Comparison of ENCODE assay signal across 15 cellular contexts in genomic region chr6:42086046-42086664, GRCh38. TPM values are rescaled to one million over a fixed set of nuclear protein-coding genes. Genes with fewer than 3 reads are reported as not detected.
DNase-seq lines count a peak whose midpoint lies in the region; ATAC-seq, FAIRE-seq and TF ChIP-seq lines count a peak whose summit lies in the region.
"Had no signal": no experiment of that assay in that cellular context is flagged by ENCODE, and none has a peak within 500 bp of the region (broad histone marks: within the 10 kb centered on the region; RNA-seq: fewer than 3 reads in every experiment).

No MANE protein-coding gene starts in this region.

- H3K79me2 ChIP-seq in keratinocyte (ENCODE audit: control insufficient read depth, insufficient read depth, low read length) (no peaks in the 10 kb centered on the region), MM.1S (ENCODE audit: low read length) (no peaks in the 10 kb centered on the region)

- ATAC-seq in Right ventricle myocardium inferior (peak; percentile 46), aorta (ENCODE audit: low FRiP score) (peak; percentile 54)
- ATAC-seq: effector memory CD8-positive, alpha-beta T cell had no signal

- CTCF ChIA-PET in activated CD4-positive, alpha-beta memory T cell treated with anti-CD3 and anti-CD28 coated beads, Interleukin-2, amount 10 ng/mL, durations not matched to agents 7 days and 5 days (lab: Charles Lee) = interaction anchor here (1.1 to 3.1 kb wide), 3 partner anchors 10 to 18 kb away, joined by 3 to 18 read pairs (median 4); no protein-coding TSS in a partner anchor

- 39 to 53% methylated on average over 12 of the region's 12 CpGs for WGBS in aorta, 2 donors

- H3K27me3 ChIP-seq in keratinocyte (ENCODE audit: control insufficient read depth, extremely low read depth, insufficient read depth, low read length) (no peaks in the 10 kb centered on the region), aorta (ENCODE audit: control insufficient read depth in 1 of 2, insufficient read depth in 2 of 2, low read length in 1 of 2) (no peaks in the 10 kb centered on the region), MM.1S (replicated peaks; ENCODE audit: insufficient read depth, low read length) (no peaks in the 10 kb centered on the region)
- H3K27me3 ChIP-seq: BLaER1 had no signal

- POLR2A ChIA-PET in activated CD4-positive, alpha-beta memory T cell treated with anti-CD3 and anti-CD28 coated beads, Interleukin-2, amount 10 ng/mL, durations not matched to agents 7 days and 5 days (lab: Charles Lee) = no interaction called here

- H3K27ac Mint-ChIP-seq in activated CD4-positive, alpha-beta memory T cell treated with anti-CD3 and anti-CD28 coated beads, Interleukin-2, amount 10 ng/mL, durations not matched to agents 7 days and 5 days = no peak overlapping the region
- H3K27ac Mint-ChIP-seq: activated CD4-positive, alpha-beta memory T cell treated with anti-CD3 and anti-CD28 coated beads for 36 hours had no signal

- no peaks in the 10 kb centered on the region for H3K4me1 Mint-ChIP-seq in activated CD4-positive, alpha-beta memory T cell treated with anti-CD3 and anti-CD28 coated beads, Interleukin-2, amount 10 ng/mL, durations not matched to agents 7 days and 5 days

- dilution Hi-C loops in keratinocyte (cut with MboI; ENCODE audit: extremely low pct_ligation_motif_present, low sequenced_read_pairs) = no loop called here

- H3K4me2 ChIP-seq in keratinocyte (ENCODE audit: control insufficient read depth, extremely low read depth, insufficient read depth, low read depth, low read length) = no peak overlapping the region
- no peak overlapping the region for H3K4me2 ChIP-seq in MM.1S (ENCODE audit: low read depth, low read length)
- H3K4me2 ChIP-seq: BLaER1 had no signal

- peak; percentile 3 to 37 (median 16) for TF ChIP-seq CTCF in keratinocyte (optimal IDR thresholded peaks at IDR 0.05 in 1 of 3, IDR thresholded peaks at IDR 0.05 in 1 of 3, conservative IDR thresholded peaks at IDR 0.05 in 1 of 3; ENCODE audit: extremely low read depth in 1 of 3, insufficient read depth in 2 of 3, low read length in 3 of 3)
- no peak for TF ChIP-seq CTCF in MM.1S (IDR thresholded peaks at IDR 0.05; ENCODE audit: low read length)

- peaks cover 11% of the 10 kb centered on the region for H3K36me3 Mint-ChIP-seq in activated CD4-positive, alpha-beta memory T cell treated with anti-CD3 and anti-CD28 coated beads, Interleukin-2, amount 10 ng/mL, durations not matched to agents 7 days and 5 days (ENCODE audit: low read depth)

- no peaks in the 10 kb centered on the region for H3K9me1 ChIP-seq in keratinocyte (ENCODE audit: control insufficient read depth, extremely low read depth, insufficient read depth, low read length)

- H3K27ac ChIP-seq in keratinocyte (ENCODE audit: control insufficient read depth, insufficient read depth, low read length) (no peak overlapping the region), aorta (ENCODE audit: low read depth in 1 of 2, low read length in 2 of 2) (no peak overlapping the region), MM.1S (ENCODE audit: low read length) (no peak overlapping the region)
- H3K27ac ChIP-seq: BLaER1 had no signal

- H3K4me1 ChIP-seq in keratinocyte (ENCODE audit: control insufficient read depth, extremely low read depth, insufficient read depth, low read length) (peaks cover 13% of the 10 kb centered on the region), aorta (ENCODE audit: control insufficient read depth in 1 of 2, insufficient read depth in 2 of 2, low read length in 2 of 2) (no peaks in the 10 kb centered on the region), MM.1S (ENCODE audit: low read length) (no peaks in the 10 kb centered on the region)
- H3K4me1 ChIP-seq: BLaER1 had no signal

- no peaks in the 10 kb centered on the region for H3F3A ChIP-seq in MM.1S (ENCODE audit: insufficient read depth, low read length)

- no peak overlapping the region for H3K4me3 ChIP-seq in keratinocyte (ENCODE audit: control insufficient read depth in 2 of 3, extremely low read depth in 1 of 3, insufficient read depth in 2 of 3, low read depth in 1 of 3, low read length in 3 of 3)
- H3K4me3 ChIP-seq in aorta (ENCODE audit: low read length in 2 of 2) = no peak overlapping the region
- H3K4me3 ChIP-seq in MM.1S (ENCODE audit: low read length) = no peak overlapping the region
- H3K4me3 ChIP-seq: BLaER1 had no signal

- FAIRE-seq in keratinocyte (lab: Jason Lieb, UNC) = no peak

- H2AFZ ChIP-seq in keratinocyte (ENCODE audit: control insufficient read depth, low read length) = no peak overlapping the region
- H2AFZ ChIP-seq in MM.1S (ENCODE audit: low read length) = no peak overlapping the region

- DNase-seq in Right ventricle myocardium inferior (ENCODE audit: missing footprints) (no peak), cardiac septum (ENCODE audit: low spot score) (no peak), dermis blood vessel endothelial cell (peak; percentile 69), keratinocyte (ENCODE audit: low read depth, low spot score) (no peak), aorta (no peak), T-helper 1 cell (no peak), MM.1S (no peak)
- no peak for DNase-seq in activated CD4-positive, alpha-beta memory T cell treated with anti-CD3 and anti-CD28 coated beads, Interleukin-2, amount 10 ng/mL, durations not matched to agents 7 days and 5 days
- DNase-seq: activated CD4-positive, alpha-beta memory T cell treated with anti-CD3 and anti-CD28 coated beads for 36 hours; activated naive CD4-positive, alpha-beta T cell treated with anti-CD3 and anti-CD28 coated beads, Interleukin-2, amount 50 U/mL, for 16 hours; effector memory CD8-positive, alpha-beta T cell; NCI-H1048; NCI-H774; stimulated activated naive CD4-positive, alpha-beta T cell treated with Interleukin-2 at 50 U/mL for 16 hours had no signal

- H3K9me2 ChIP-seq in MM.1S (replicated peaks; ENCODE audit: insufficient read depth, low read length) = no peaks in the 10 kb centered on the region

- H3K4me3 Mint-ChIP-seq in activated CD4-positive, alpha-beta memory T cell treated with anti-CD3 and anti-CD28 coated beads, Interleukin-2, amount 10 ng/mL, durations not matched to agents 7 days and 5 days = no peak overlapping the region
- H3K4me3 Mint-ChIP-seq: activated CD4-positive, alpha-beta memory T cell treated with anti-CD3 and anti-CD28 coated beads for 36 hours; effector memory CD8-positive, alpha-beta T cell had no signal

- no peaks in the 10 kb centered on the region for H3K9me3 Mint-ChIP-seq in activated CD4-positive, alpha-beta memory T cell treated with anti-CD3 and anti-CD28 coated beads, Interleukin-2, amount 10 ng/mL, durations not matched to agents 7 days and 5 days
- H3K9me3 Mint-ChIP-seq: activated CD4-positive, alpha-beta memory T cell treated with anti-CD3 and anti-CD28 coated beads for 36 hours; effector memory CD8-positive, alpha-beta T cell had no signal

- no peaks in the 10 kb centered on the region for H3K9me3 ChIP-seq in keratinocyte (ENCODE audit: control insufficient read depth, low read depth, low read length)
- no peaks in the 10 kb centered on the region for H3K9me3 ChIP-seq in aorta (ENCODE audit: control insufficient read depth, low read length)
- no peaks in the 10 kb centered on the region for H3K9me3 ChIP-seq in MM.1S (replicated peaks; ENCODE audit: insufficient read depth, low read length)
- H3K9me3 ChIP-seq: BLaER1 had no signal

- intact Hi-C loops in Right ventricle myocardium inferior (cut with DNase I) = no loop called here
- intact Hi-C loops in cardiac septum (cut with DNase I) = loop anchor here (1.0 kb wide), 1 partner anchor 18 kb away; no protein-coding TSS in a partner anchor
- intact Hi-C loops in aorta (cut with DNase I) = no loop called here

- H3K9ac ChIP-seq in keratinocyte (ENCODE audit: control insufficient read depth, extremely low read depth, insufficient read depth, low read length) = no peak overlapping the region
- H3K9ac ChIP-seq in MM.1S (ENCODE audit: low read length) = no peak overlapping the region
- H3K9ac ChIP-seq: BLaER1 had no signal

- H3K27me3 Mint-ChIP-seq in activated CD4-positive, alpha-beta memory T cell treated with anti-CD3 and anti-CD28 coated beads, Interleukin-2, amount 10 ng/mL, durations not matched to agents 7 days and 5 days = no peaks in the 10 kb centered on the region
- H3K27me3 Mint-ChIP-seq: activated CD4-positive, alpha-beta memory T cell treated with anti-CD3 and anti-CD28 coated beads for 36 hours; effector memory CD8-positive, alpha-beta T cell had no signal

- H4K20me1 ChIP-seq in keratinocyte (ENCODE audit: control insufficient read depth, extremely low read depth, insufficient read depth, low read length) (no peaks in the 10 kb centered on the region), MM.1S (ENCODE audit: insufficient read depth, low read length) (no peaks in the 10 kb centered on the region)
- H4K20me1 ChIP-seq: BLaER1 had no signal

- H3K36me3 ChIP-seq in keratinocyte (ENCODE audit: control insufficient read depth in 2 of 2, extremely low read depth in 1 of 2, insufficient read depth in 2 of 2, low read length in 2 of 2) (no peaks in the 10 kb centered on the region), aorta (ENCODE audit: control insufficient read depth in 1 of 2, insufficient read depth in 2 of 2, low read length in 1 of 2) (peaks cover 0 to 2% of the 10 kb centered on the region in 2 donors), MM.1S (replicated peaks; ENCODE audit: insufficient read depth, low read length) (no peaks in the 10 kb centered on the region)

RNA-seq across cellular contexts. Expression of gene TAF8, which starts 35.8 kb away (rescaled TPM):
- total RNA-seq in Right ventricle myocardium inferior (31.5 TPM), cardiac septum (22.3 TPM), dermis blood vessel endothelial cell (19.1 and 20.3 TPM in 2 replicates), aorta (10 to 100 TPM; 24.2 to 28.6 TPM)
- polyA plus RNA-seq in keratinocyte (13.2 to 19.8 TPM (median 15.9 TPM) in 3 replicates), aorta (10 to 100 TPM; 14.7 to 15.0 TPM)
- polyA plus RNA-seq in keratinocyte (2011; ENCODE audit: low read depth) = 2.2 TPM
- 12.1 TPM in 2 replicates for polyA plus RNA-seq in keratinocyte (2011; cell fraction: cytosol; rRNA removed)
- 17.3 and 17.6 TPM in 2 replicates for polyA plus RNA-seq in keratinocyte (2011; cell fraction: nucleus; rRNA removed)
- 7.6 and 10.4 TPM in 2 replicates for polyA plus RNA-seq in keratinocyte (2012; ENCODE audit: low replicate concordance)
- polyA minus RNA-seq in keratinocyte = 24.8 to 35.4 TPM (median 24.9 TPM) in 3 replicates
- polyA minus RNA-seq in keratinocyte (2011; cell fraction: cytosol; rRNA and poly(A)+ RNA removed) = 9.4 TPM
- polyA minus RNA-seq in keratinocyte (2011; cell fraction: nucleus; rRNA and poly(A)+ RNA removed) = 9.6 and 17.1 TPM in 2 replicates
- 10 to 100 TPM; 48.0 to 55.1 TPM for total RNA-seq in activated CD4-positive, alpha-beta memory T cell treated with anti-CD3 and anti-CD28 coated beads, Interleukin-2, amount 10 ng/mL, durations not matched to agents 7 days and 5 days

RNA-seq across cellular contexts. Expression of gene C6orf132, which starts 56.3 kb away (rescaled TPM):
- total RNA-seq in Right ventricle myocardium inferior (2.0 TPM), cardiac septum (1.3 TPM), dermis blood vessel endothelial cell (under 0.01 TPM in 1 of 2 replicates, not detected in the other), aorta (1 to 10 TPM; 1.7 to 3.1 TPM)
- polyA plus RNA-seq in keratinocyte (8.1 to 15.3 TPM (median 11.8 TPM) in 3 replicates), aorta (10 to 100 TPM in 1 of 2 donors, under 1 TPM in 1; 0.51 to 30.7 TPM)
- 12.2 TPM for polyA plus RNA-seq in keratinocyte (2011; ENCODE audit: low read depth)
- polyA plus RNA-seq in keratinocyte (2011; cell fraction: cytosol; rRNA removed) = 13.0 and 15.4 TPM in 2 replicates
- polyA plus RNA-seq in keratinocyte (2011; cell fraction: nucleus; rRNA removed) = 10.5 and 13.5 TPM in 2 replicates
- polyA plus RNA-seq in keratinocyte (2012; ENCODE audit: low replicate concordance) = 26.2 and 34.7 TPM in 2 replicates
- polyA minus RNA-seq in keratinocyte = 6.5 to 23.7 TPM (median 8.9 TPM) in 3 replicates
- polyA minus RNA-seq in keratinocyte (2011; cell fraction: cytosol; rRNA and poly(A)+ RNA removed) = 18.4 TPM
- polyA minus RNA-seq in keratinocyte (2011; cell fraction: nucleus; rRNA and poly(A)+ RNA removed) = 11.6 and 14.6 TPM in 2 replicates
- under 1 TPM; 0.05 to 0.10 TPM for total RNA-seq in activated CD4-positive, alpha-beta memory T cell treated with anti-CD3 and anti-CD28 coated beads, Interleukin-2, amount 10 ng/mL, durations not matched to agents 7 days and 5 days
